8 cellular contexts compared by ENCODE assay signal in genomic region chr1:234915923-234916675, GRCh38.
DNase-seq lines count a peak whose midpoint lies in the region; ATAC-seq and TF ChIP-seq lines count a peak whose summit lies in the region.

No MANE protein-coding gene starts in this region.

- H3K9ac ChIP-seq in rectal smooth muscle tissue (ENCODE audit: low read length) (no peak overlapping the region), Karpas-422 (ENCODE audit: low read length) (no peak overlapping the region)

- H3K27me3 ChIP-seq in gastroesophageal sphincter (no peaks in the 10 kb centered on the region), rectal smooth muscle tissue (ENCODE audit: control insufficient read depth, insufficient read depth, low read length) (no peaks in the 10 kb centered on the region), Karpas-422 (ENCODE audit: low read length) (no peaks in the 10 kb centered on the region)

- WGBS in gastroesophageal sphincter (ENCODE audit: low coverage in 1 of 2), 2 donors, result 35 to 47% methylated on average over 9 to 10 of the region's 16 CpGs

- ATAC-seq in gastroesophageal sphincter (no peak), HG02623 (IDR thresholded peaks at IDR 0.05; ENCODE audit: unreplicated experiment) (no peak), GM19455 (IDR thresholded peaks at IDR 0.05; ENCODE audit: unreplicated experiment) (no peak)

- peaks cover 4 to 92% (median 43%) of the 10 kb centered on the region in 3 donors for H3K4me1 ChIP-seq in gastroesophageal sphincter
- peaks cover 20% of the 10 kb centered on the region for H3K4me1 ChIP-seq in rectal smooth muscle tissue (ENCODE audit: control insufficient read depth, insufficient read depth, low read length)
- no peaks in the 10 kb centered on the region for H3K4me1 ChIP-seq in Karpas-422 (ENCODE audit: low read length)

- H2AFZ ChIP-seq in Karpas-422 (ENCODE audit: low read length), result no peak overlapping the region

- DNase-seq in DMS53 treated with DMSO at 0.1 percent for 48 hours (lab: John Stamatoyannopoulos, UW; ENCODE audit: unreplicated experiment) (peak; percentile 54), NCI-H345 treated with DMSO at 0.1 percent for 48 hours (lab: John Stamatoyannopoulos, UW; ENCODE audit: unreplicated experiment) (peak; percentile 29), activated gamma-delta T cell (lab: John Stamatoyannopoulos, UW) (no peak), Karpas-422 (no peak)

- H3K9me3 ChIP-seq in gastroesophageal sphincter, result no peaks in the 10 kb centered on the region
- no peaks in the 10 kb centered on the region for H3K9me3 ChIP-seq in Karpas-422 (ENCODE audit: low read length)

- H3K27ac ChIP-seq in gastroesophageal sphincter (peak overlapping the region; percentile 31 to 85 (median 82)), rectal smooth muscle tissue (ENCODE audit: low read depth, low read length) (peak overlapping the region; percentile 48), Karpas-422 (ENCODE audit: low read length) (no peak overlapping the region)

- no peak overlapping the region for H3K4me2 ChIP-seq in Karpas-422 (ENCODE audit: low read depth, low read length, poor library complexity, severe bottlenecking)

- TF ChIP-seq EP300 in gastroesophageal sphincter (IDR thresholded peaks at IDR 0.05), result no peak

- H3K9me2 ChIP-seq in Karpas-422 (replicated peaks; ENCODE audit: insufficient read depth, low read length), result no peaks in the 10 kb centered on the region

- H3K36me3 ChIP-seq in gastroesophageal sphincter (no peaks in the 10 kb centered on the region), rectal smooth muscle tissue (ENCODE audit: control insufficient read depth, insufficient read depth, low read length) (no peaks in the 10 kb centered on the region), Karpas-422 (ENCODE audit: insufficient read depth, low read length) (no peaks in the 10 kb centered on the region)

- TF ChIP-seq POLR2A in gastroesophageal sphincter (IDR thresholded peaks at IDR 0.05), result no peak

- TF ChIP-seq CTCF in gastroesophageal sphincter (IDR thresholded peaks at IDR 0.05), result no peak

- H3K4me3 ChIP-seq in gastroesophageal sphincter (no peak overlapping the region), rectal smooth muscle tissue (ENCODE audit: low read length) (no peak overlapping the region), Karpas-422 (ENCODE audit: low read length) (no peak overlapping the region)

- H3K79me2 ChIP-seq in Karpas-422 (ENCODE audit: low read length), result no peaks in the 10 kb centered on the region

- no peaks in the 10 kb centered on the region for H4K20me1 ChIP-seq in Karpas-422 (ENCODE audit: insufficient read depth, low read depth, low read length)

Comparison
In these comparisons a context has a peak if more than half of its experiments do, and no peak if none do; other contexts are left out.
1. DNase-seq: peak in DMS53 treated with DMSO at 0.1 percent for 48 hours (single experiment) and NCI-H345 treated with DMSO at 0.1 percent for 48 hours (single experiment); none in activated gamma-delta T cell (single experiment) and Karpas-422 (single experiment).